ENCODE assay signal across 1 cellular context in genomic region chr1:67832737-67833594, GRCh38.
TF ChIP-seq lines count a peak whose summit lies in the region.

Gene GNG12, minus strand, starts transcription at chr1:67833467. Its CDS starts 125,781 bp downstream, at chr1:67707686.

TF ChIP-seq in GM23338, 12 proteins besides CTCF, POLR2A, EP300 and RAD21 (continued from another document):
- TF ChIP-seq ZNF462 (CRISPR knock-in tag; IDR thresholded peaks at IDR 0.05) (no peak), EZH2phosphoT487 (IDR thresholded peaks at IDR 0.05; ENCODE audit: unreplicated experiment) (no peak), NANOG (IDR thresholded peaks at IDR 0.05; ENCODE audit: borderline replicate concordance) (no peak), ZNF114 (CRISPR knock-in tag; IDR thresholded peaks at IDR 0.05) (no peak), ZNF331 (CRISPR knock-in tag; IDR thresholded peaks at IDR 0.05; ENCODE audit: low read depth) (no peak), JUNB (IDR thresholded peaks at IDR 0.05; ENCODE audit: unreplicated experiment) (no peak), STAT1 (IDR thresholded peaks at IDR 0.05; ENCODE audit: unreplicated experiment) (no peak)
